In genomic region chr16:82034981-82035612, GRCh38 we compare ENCODE assay signal across 15 cellular contexts. TPM values are rescaled to one million over a fixed set of nuclear protein-coding genes. Genes with fewer than 3 reads are reported as not detected.
A peak's percentile ranks its signal among the peaks of the same experiment; 100 is the strongest.
DNase-seq lines count a peak whose midpoint lies in the region; TF ChIP-seq lines count a peak whose summit lies in the region.
"Had no signal": no experiment of that assay in that cellular context is flagged by ENCODE, and none has a peak within 500 bp of the region (broad histone marks: within the 10 kb centered on the region; RNA-seq: fewer than 3 reads in every experiment).

TSS of gene HSD17B2 (plus strand) at chr16:82035253. CDS start at chr16:82035425, 172 bp downstream.

- H3K9me3 ChIP-seq in breast epithelium, result no peaks in the 10 kb centered on the region
- no peaks in the 10 kb centered on the region for H3K9me3 ChIP-seq in testis
- H3K9me3 ChIP-seq: thoracic aorta had no signal

- H3K36me3 ChIP-seq in breast epithelium, result no peaks in the 10 kb centered on the region
- no peaks in the 10 kb centered on the region for H3K36me3 ChIP-seq in testis (ENCODE audit: low read depth, missing control alignments)
- H3K36me3 ChIP-seq: thoracic aorta had no signal

- no peaks in the 10 kb centered on the region for H3K4me1 Mint-ChIP-seq in T-helper 2 cell treated with Interferon-gamma antibody and Interleukin-4, amounts not matched to agents 5 μg/mL and 100 μg/mL, for 36 hours (ENCODE audit: low read depth)
- H3K4me1 Mint-ChIP-seq: activated naive CD4-positive, alpha-beta T cell treated with anti-CD3 and anti-CD28 coated beads, Interleukin-2, amount 10 ng/mL, durations not matched to agents 7 days and 5 days had no signal

- TF ChIP-seq CTCF in breast epithelium (IDR thresholded peaks at IDR 0.05) (no peak), testis (IDR thresholded peaks at IDR 0.05) (no peak)

- no peaks in the 10 kb centered on the region for H3K36me3 Mint-ChIP-seq in T-helper 2 cell treated with Interferon-gamma antibody and Interleukin-4, amounts not matched to agents 5 μg/mL and 100 μg/mL, for 36 hours (ENCODE audit: low read depth)
- H3K36me3 Mint-ChIP-seq: activated naive CD4-positive, alpha-beta T cell treated with anti-CD3 and anti-CD28 coated beads, Interleukin-2, amount 10 ng/mL, durations not matched to agents 7 days and 5 days had no signal

- WGBS in testis, 2 donors, result 83 to 84% methylated on average over 6 of the region's 6 CpGs

- no peaks in the 10 kb centered on the region for H3K4me1 ChIP-seq in breast epithelium
- no peaks in the 10 kb centered on the region for H3K4me1 ChIP-seq in testis

- intact Hi-C loops in breast epithelium (cut with DNase I; ENCODE audit: low total_unique reads), result loop anchor here (10.0 kb wide), 1 partner anchor 130 kb away; no protein-coding TSS in a partner anchor
- intact Hi-C loops in testis (cut with DNase I; ENCODE audit: low total_unique reads), result loop anchor here (2.0 kb wide), 1 partner anchor 30 kb away; no protein-coding TSS in a partner anchor

- peaks cover 3% of the 10 kb centered on the region for H3K27me3 Mint-ChIP-seq in T-helper 2 cell treated with Interferon-gamma antibody and Interleukin-4, amounts not matched to agents 5 μg/mL and 100 μg/mL, for 36 hours (ENCODE audit: low read depth)

- no peak within 1 kb of the TSS for H3K4me3 Mint-ChIP-seq in T-helper 2 cell treated with Interferon-gamma antibody and Interleukin-4, amounts not matched to agents 5 μg/mL and 100 μg/mL, for 36 hours
- H3K4me3 Mint-ChIP-seq: activated naive CD4-positive, alpha-beta T cell treated with anti-CD3 and anti-CD28 coated beads, Interleukin-2, amount 10 ng/mL, durations not matched to agents 7 days and 5 days; dendritic cell treated with granulocyte-macrophage colony-stimulating factor and Interleukin-4, amounts not matched to agents 40 ng/mL and 50 ng/mL, for 4 days had no signal

- no peaks in the 10 kb centered on the region for H3K9me3 Mint-ChIP-seq in T-helper 2 cell treated with Interferon-gamma antibody and Interleukin-4, amounts not matched to agents 5 μg/mL and 100 μg/mL, for 36 hours
- H3K9me3 Mint-ChIP-seq: activated naive CD4-positive, alpha-beta T cell treated with anti-CD3 and anti-CD28 coated beads, Interleukin-2, amount 10 ng/mL, durations not matched to agents 7 days and 5 days; dendritic cell treated with granulocyte-macrophage colony-stimulating factor and Interleukin-4, amounts not matched to agents 40 ng/mL and 50 ng/mL, for 4 days had no signal

- H3K27me3 ChIP-seq in breast epithelium, result no peaks in the 10 kb centered on the region
- no peaks in the 10 kb centered on the region for H3K27me3 ChIP-seq in testis

- H3K27ac Mint-ChIP-seq in T-helper 2 cell treated with Interferon-gamma antibody and Interleukin-4, amounts not matched to agents 5 μg/mL and 100 μg/mL, for 36 hours, result no peak within 1 kb of the TSS
- H3K27ac Mint-ChIP-seq: activated naive CD4-positive, alpha-beta T cell treated with anti-CD3 and anti-CD28 coated beads, Interleukin-2, amount 10 ng/mL, durations not matched to agents 7 days and 5 days; dendritic cell treated with granulocyte-macrophage colony-stimulating factor and Interleukin-4, amounts not matched to agents 40 ng/mL and 50 ng/mL, for 4 days had no signal

- DNase-seq in NCI-H2227 treated with DMSO at 0.1 percent for 48 hours (lab: John Stamatoyannopoulos, UW) (peak; percentile 29), NCI-H2227 (lab: John Stamatoyannopoulos, UW; ENCODE audit: unreplicated experiment) (no peak), breast epithelium (ENCODE audit: low spot score in 2 of 2) (no peak), left kidney (ENCODE audit: low read depth, low spot score) (peak; percentile 37), ureter (ENCODE audit: low spot score) (peak; percentile 56), globus pallidus (ENCODE audit: low spot score) (no peak), testis (no peak)
- no peak for DNase-seq in T-helper 2 cell treated with Interferon-gamma antibody and Interleukin-4, amounts not matched to agents 5 μg/mL and 100 μg/mL, for 36 hours (ENCODE audit: low spot score)
- DNase-seq: activated CD4-positive, alpha-beta T cell treated with anti-CD3 and anti-CD28 coated beads, Interleukin-2, amount 50 U/mL, for 4 hours; activated naive CD4-positive, alpha-beta T cell treated with anti-CD3 and anti-CD28 coated beads, Interleukin-2, amount 10 ng/mL, durations not matched to agents 7 days and 5 days; DMS79 treated with DMSO at 0.1 percent for 48 hours had no signal

- no peak for TF ChIP-seq POLR2A in breast epithelium (IDR thresholded peaks at IDR 0.05)
- TF ChIP-seq POLR2A in testis (IDR thresholded peaks at IDR 0.05), result no peak

- H3K27ac ChIP-seq in breast epithelium (peak within 1 kb of the TSS; percentile 58 to 62), testis (no peak within 1 kb of the TSS)
- H3K27ac ChIP-seq: 22Rv1, thoracic aorta had no signal

- peak within 1 kb of the TSS in 1 of 3 donors; percentile 23 for H3K4me3 ChIP-seq in breast epithelium
- H3K4me3 ChIP-seq in testis, result no peak within 1 kb of the TSS
- H3K4me3 ChIP-seq: thoracic aorta had no signal

RNA-seq across cellular contexts. Expression of gene HSD17B2, which starts in this region (rescaled TPM):
- 1 to 10 TPM in 2 of 3 donors, not detected in 1; 4.5 to 8.8 TPM for total RNA-seq in breast epithelium
- 47.8 TPM for total RNA-seq in ureter
- total RNA-seq in testis, result under 1 TPM in 1 of 2 donors, not detected in 1; 0.71 TPM
- polyA plus RNA-seq in testis (ENCODE audit: insufficient read depth, low read depth, low replicate concordance), result not detected
- total RNA-seq: osteoblast, thoracic aorta had no signal

Comparison
In these comparisons a context has a peak if more than half of its experiments do, and no peak if none do; other contexts are left out.
1. DNase-seq: peak in NCI-H2227 treated with DMSO at 0.1 percent for 48 hours (single experiment), left kidney (single experiment) and ureter (single experiment); none in NCI-H2227 (single experiment), breast epithelium (0 of 2), globus pallidus (single experiment), testis (single experiment) and T-helper 2 cell treated with Interferon-gamma antibody and Interleukin-4, amounts not matched to agents 5 μg/mL and 100 μg/mL, for 36 hours (single experiment).
2. H3K27ac ChIP-seq: peak in breast epithelium (2 of 2); none in testis (0 of 2).